Comparison of ENCODE assay signal across 14 cellular contexts in the genomic region with DNA sequence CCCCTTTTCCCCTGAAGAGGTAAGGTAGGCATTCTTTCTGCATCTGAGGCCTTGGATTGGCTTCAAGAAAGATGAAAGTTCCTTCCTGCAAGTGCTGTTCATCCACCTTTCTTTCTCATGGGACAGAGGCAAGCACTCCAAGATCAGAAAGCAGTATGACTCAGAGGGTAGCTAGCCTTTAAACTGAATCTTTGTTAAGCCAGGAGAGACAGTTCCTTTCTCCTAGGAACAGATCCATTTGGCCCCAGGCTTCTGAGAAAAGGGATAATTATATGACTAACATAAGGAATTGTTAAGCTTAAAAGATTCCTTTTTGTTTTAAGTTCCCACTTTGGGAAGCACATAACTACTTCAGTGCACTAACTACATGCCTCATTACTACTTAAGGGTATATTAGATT.
DNase-seq lines count a peak whose midpoint lies in the region; ATAC-seq and TF ChIP-seq lines count a peak whose summit lies in the region.
"Had no signal": no experiment of that assay in that cellular context is flagged by ENCODE, and none has a peak within 500 bp of the region (broad histone marks: within the 10 kb centered on the region; RNA-seq: fewer than 3 reads in every experiment).

No MANE protein-coding gene starts in this region.

- TF ChIP-seq CTCF in HFFc6 (IDR thresholded peaks at IDR 0.05), result no peak

- peaks cover 1% of the 10 kb centered on the region; the same call in 1 of the 2 replicates for H3K27me3 Mint-ChIP-seq in HFFc6 (ENCODE audit: insufficient read depth)
- H3K27me3 Mint-ChIP-seq: naive thymus-derived CD4-positive, alpha-beta T cell had no signal

- peaks cover 74% of the 10 kb centered on the region for H3K4me1 Mint-ChIP-seq in HFFc6 (ENCODE audit: low read depth)

- no peaks in the 10 kb centered on the region for H3K36me3 Mint-ChIP-seq in HFFc6 (ENCODE audit: low read depth)

- H3K27ac Mint-ChIP-seq in HFFc6, result peak overlapping the region; percentile 83

- in situ Hi-C loops in ACHN (cut with HindIII; ENCODE audit: low pct_ligation_motif_present, low pct_unique_long_range_greater_than_20kb, low sequenced_read_pairs), result no loop called here

- H3K9me3 Mint-ChIP-seq in HFFc6, result no peaks in the 10 kb centered on the region
- H3K9me3 Mint-ChIP-seq: naive thymus-derived CD4-positive, alpha-beta T cell had no signal

- H3K4me3 Mint-ChIP-seq in HFFc6, result no peak overlapping the region

- ATAC-seq in HG02763 (IDR thresholded peaks at IDR 0.05; ENCODE audit: unreplicated experiment), result no peak
- ATAC-seq in GM19035 (IDR thresholded peaks at IDR 0.05; ENCODE audit: unreplicated experiment), result no peak
- no peak for ATAC-seq in HG02571 (IDR thresholded peaks at IDR 0.05; ENCODE audit: unreplicated experiment)
- ATAC-seq: naive thymus-derived CD4-positive, alpha-beta T cell; sciatic nerve had no signal

- DNase-seq in ACHN, result peak; percentile 22
- peak; percentile 83 for DNase-seq in HFFc6
- peak; percentile 43 for DNase-seq in astrocyte of the hippocampus (ENCODE audit: low read depth, low spot score)
- DNase-seq in iris pigment epithelial cell (ENCODE audit: low read depth), result peak; percentile 60
- no peak for DNase-seq in stimulated activated CD4-positive, alpha-beta T cell treated with anti-CD3 and anti-CD28 coated beads, Interleukin-4, amount 100 ng/mL, for 4 hours
- DNase-seq: amygdala; GOT3; naive thymus-derived CD4-positive, alpha-beta T cell; NCI-H2171; Peyer's patch had no signal

Comparison
In these comparisons a context has a peak if more than half of its experiments do, and no peak if none do; other contexts are left out.
1. DNase-seq: peak in ACHN (single experiment), HFFc6 (single experiment), astrocyte of the hippocampus (single experiment) and iris pigment epithelial cell (single experiment); none in stimulated activated CD4-positive, alpha-beta T cell treated with anti-CD3 and anti-CD28 coated beads, Interleukin-4, amount 100 ng/mL, for 4 hours (0 of 2).